In the genomic region with DNA sequence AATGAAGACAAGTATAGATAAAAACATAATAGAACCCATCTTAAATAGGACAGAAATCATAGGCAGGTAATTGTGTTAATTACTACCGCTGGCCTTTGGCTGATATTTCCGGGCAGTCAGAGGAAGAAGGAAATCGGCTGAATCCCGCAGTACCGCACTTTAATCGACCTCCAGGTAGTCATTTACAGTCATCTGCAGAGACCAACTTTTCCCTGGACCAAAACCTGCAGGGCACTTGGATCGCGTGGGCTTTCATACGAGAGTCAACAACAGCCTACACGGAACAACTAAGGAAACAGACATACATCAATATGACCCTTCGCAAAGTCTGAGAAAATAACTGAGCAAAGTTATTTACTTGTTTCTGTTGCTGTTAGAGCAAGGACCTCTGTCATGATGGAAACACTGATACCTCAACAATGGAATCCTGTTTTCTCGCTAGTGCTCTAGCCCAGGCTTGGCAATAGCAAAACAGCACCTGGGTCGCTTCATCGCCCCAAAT, we compare ENCODE assay signal across 8 cellular contexts. TPM values are rescaled to one million over a fixed set of nuclear protein-coding genes. Genes with fewer than 3 reads are reported as not detected.
DNase-seq lines count a peak whose midpoint lies in the region; ATAC-seq and TF ChIP-seq lines count a peak whose summit lies in the region.

No MANE protein-coding gene starts in this region.

- no peaks in the 10 kb centered on the region for H3K9me3 ChIP-seq in effector memory CD4-positive, alpha-beta T cell (ENCODE audit: control insufficient read depth, low read length)

- peaks cover 13% of the 10 kb centered on the region for H3K4me1 ChIP-seq in effector memory CD4-positive, alpha-beta T cell (ENCODE audit: control insufficient read depth, insufficient read depth, low read length, poor library complexity, severe bottlenecking)

- H3K4me1 Mint-ChIP-seq in naive thymus-derived CD8-positive, alpha-beta T cell: peaks cover 28 to 57% (median 56%) of the 10 kb centered on the region in 4 donors

- CTCF ChIA-PET in RWPE1 (lab: Yijun Ruan, JAX): interaction anchor here (0.8 kb wide), 1 partner anchor 11 kb away, joined by 3 read pairs; no protein-coding TSS in a partner anchor

- peak overlapping the region; percentile 93 to 100 (median 98) for H3K27ac Mint-ChIP-seq in naive thymus-derived CD8-positive, alpha-beta T cell

- H3K36me3 ChIP-seq in effector memory CD4-positive, alpha-beta T cell (ENCODE audit: control insufficient read depth, insufficient read depth, low read length): peaks cover 8% of the 10 kb centered on the region

- H3K4me3 Mint-ChIP-seq in naive thymus-derived CD8-positive, alpha-beta T cell: peak overlapping the region; percentile 90 to 100 (median 98)

- H3K36me3 Mint-ChIP-seq in naive thymus-derived CD8-positive, alpha-beta T cell: peaks cover 0 to 30% (median 12%) of the 10 kb centered on the region in 3 donors

- H3K9me3 Mint-ChIP-seq in naive thymus-derived CD8-positive, alpha-beta T cell: no peaks in the 10 kb centered on the region

- ATAC-seq in naive thymus-derived CD8-positive, alpha-beta T cell: no peak

- peak overlapping the region; percentile 84 for H3K4me3 ChIP-seq in effector memory CD4-positive, alpha-beta T cell (ENCODE audit: insufficient read depth, low read depth, low read length, poor library complexity, severe bottlenecking)

- no peaks in the 10 kb centered on the region for H3K27me3 Mint-ChIP-seq in naive thymus-derived CD8-positive, alpha-beta T cell

- no peaks in the 10 kb centered on the region for H3K27me3 ChIP-seq in effector memory CD4-positive, alpha-beta T cell (replicated peaks; ENCODE audit: control insufficient read depth, insufficient read depth, low read length, poor library complexity, severe bottlenecking)

- peak; percentile 58 for DNase-seq in activated CD8-positive, alpha-beta memory T cell treated with anti-CD3 and anti-CD28 coated beads for 24 hours
- DNase-seq in activated CD8-positive, alpha-beta memory T cell treated with anti-CD3 and anti-CD28 coated beads, Interleukin-2, amount 50 U/mL, for 48 hours: no peak
- DNase-seq in RWPE1 (ENCODE audit: low spot score) (peak; percentile 1), COLO829 (ENCODE audit: low spot score) (no peak), GM20000 (ENCODE audit: low spot score) (no peak), AML-193 (lab: John Stamatoyannopoulos, UW) (no peak)
- DNase-seq in effector memory CD4-positive, alpha-beta T cell: no peak
- peak in 2 of 10 donors; percentile 0 to 2 for DNase-seq in naive thymus-derived CD8-positive, alpha-beta T cell

- peak overlapping the region; percentile 87 for H3K27ac ChIP-seq in RWPE1
- H3K27ac ChIP-seq in effector memory CD4-positive, alpha-beta T cell (ENCODE audit: insufficient read depth, low read length, poor library complexity, severe bottlenecking): peak overlapping the region; percentile 87

- TF ChIP-seq CTCF in RWPE1 (conservative IDR thresholded peaks at IDR 0.05; ENCODE audit: low read depth) (no peak), GM20000 (IDR thresholded peaks at IDR 0.05; ENCODE audit: extremely low read depth, missing control alignments) (no peak)

- POLR2A ChIA-PET in RWPE1 (lab: Yijun Ruan, JAX; ENCODE audit: low non-redundant PET): no interaction called here
- POLR2A ChIA-PET in naive thymus-derived CD8-positive, alpha-beta T cell (lab: Charles Lee): interaction anchor here (0.9 to 1.4 kb wide), 3 partner anchors 54 to 1932 kb away, joined by 4 to 5 read pairs (median 5); partner anchors contain the start of genes CUL5 and CWF19L2

RNA-seq across cellular contexts. Expression of gene KBTBD3, which starts 0.7 kb away (rescaled TPM):
- 10 to 100 TPM; 10.5 to 13.2 TPM for total RNA-seq in naive thymus-derived CD8-positive, alpha-beta T cell
- 10 to 100 TPM in 1 of 3 donors, 1 to 10 TPM in 2; 5.1 to 17.5 (median 9.7) TPM for polyA plus RNA-seq in naive thymus-derived CD8-positive, alpha-beta T cell

RNA-seq across cellular contexts. Expression of gene AASDHPPT, which starts 1.0 kb away (rescaled TPM):
- 10 to 100 TPM; 28.0 to 29.6 TPM for total RNA-seq in naive thymus-derived CD8-positive, alpha-beta T cell
- 10 to 100 TPM; 35.5 to 48.6 (median 45.8) TPM for polyA plus RNA-seq in naive thymus-derived CD8-positive, alpha-beta T cell

RNA-seq across cellular contexts. Expression of gene MSANTD4, which starts 54.4 kb away (rescaled TPM):
- total RNA-seq in naive thymus-derived CD8-positive, alpha-beta T cell: 10 to 100 TPM; 16.8 to 18.3 TPM
- 1 to 10 TPM; 4.1 to 6.2 (median 5.1) TPM for polyA plus RNA-seq in naive thymus-derived CD8-positive, alpha-beta T cell

Comparison
In these comparisons a context has a peak if more than half of its experiments do, and no peak if none do; other contexts are left out.
1. DNase-seq: peak in activated CD8-positive, alpha-beta memory T cell treated with anti-CD3 and anti-CD28 coated beads for 24 hours (single experiment) and RWPE1 (single experiment); none in activated CD8-positive, alpha-beta memory T cell treated with anti-CD3 and anti-CD28 coated beads, Interleukin-2, amount 50 U/mL, for 48 hours (single experiment), effector memory CD4-positive, alpha-beta T cell (0 of 3), COLO829 (single experiment), GM20000 (single experiment) and AML-193 (0 of 2).